In the genomic region with DNA sequence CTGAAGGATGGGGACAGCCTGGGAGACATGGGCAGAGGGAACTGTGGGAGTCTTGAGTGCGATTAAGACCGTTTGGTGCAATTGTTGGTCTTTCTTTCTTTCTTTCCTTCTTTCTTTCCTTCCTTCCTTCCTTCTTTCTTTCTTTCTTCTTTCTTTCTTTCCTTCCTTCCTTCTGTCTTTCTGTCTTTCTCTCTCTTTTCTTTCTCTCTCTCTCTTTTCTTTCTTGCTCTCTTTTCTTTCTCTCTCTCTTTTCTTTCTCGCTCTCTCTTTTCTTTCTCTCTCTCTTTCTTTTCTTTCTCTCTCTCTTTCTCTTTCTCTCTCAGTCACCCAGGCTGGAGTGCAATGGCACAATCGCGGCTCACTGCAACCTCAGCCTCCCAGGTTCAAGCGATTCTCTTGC, we compare ENCODE assay signal across 1 cellular context.
TF ChIP-seq lines count a peak whose summit lies in the region.

No MANE protein-coding gene starts in this region.

TF ChIP-seq in HEK293, 187 proteins besides CTCF, POLR2A, EP300 and RAD21 (continued from another document):
- no peak for TF ChIP-seq MZF1 (tag by site-specific recombination; IDR thresholded peaks at IDR 0.05; ENCODE audit: borderline replicate concordance)
- TF ChIP-seq ZNF366 (tag by site-specific recombination; conservative IDR thresholded peaks at IDR 0.05) = peak; percentile 95
- TF ChIP-seq, protein P1, sequence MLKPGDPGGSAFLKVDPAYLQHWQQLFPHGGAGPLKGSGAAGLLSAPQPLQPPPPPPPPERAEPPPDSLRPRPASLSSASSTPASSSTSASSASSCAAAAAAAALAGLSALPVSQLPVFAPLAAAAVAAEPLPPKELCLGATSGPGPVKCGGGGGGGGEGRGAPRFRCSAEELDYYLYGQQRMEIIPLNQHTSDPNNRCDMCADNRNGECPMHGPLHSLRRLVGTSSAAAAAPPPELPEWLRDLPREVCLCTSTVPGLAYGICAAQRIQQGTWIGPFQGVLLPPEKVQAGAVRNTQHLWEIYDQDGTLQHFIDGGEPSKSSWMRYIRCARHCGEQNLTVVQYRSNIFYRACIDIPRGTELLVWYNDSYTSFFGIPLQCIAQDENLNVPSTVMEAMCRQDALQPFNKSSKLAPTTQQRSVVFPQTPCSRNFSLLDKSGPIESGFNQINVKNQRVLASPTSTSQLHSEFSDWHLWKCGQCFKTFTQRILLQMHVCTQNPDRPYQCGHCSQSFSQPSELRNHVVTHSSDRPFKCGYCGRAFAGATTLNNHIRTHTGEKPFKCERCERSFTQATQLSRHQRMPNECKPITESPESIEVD (tag by site-specific recombination; IDR thresholded peaks at IDR 0.05) = no peak
- TF ChIP-seq, protein P2, sequence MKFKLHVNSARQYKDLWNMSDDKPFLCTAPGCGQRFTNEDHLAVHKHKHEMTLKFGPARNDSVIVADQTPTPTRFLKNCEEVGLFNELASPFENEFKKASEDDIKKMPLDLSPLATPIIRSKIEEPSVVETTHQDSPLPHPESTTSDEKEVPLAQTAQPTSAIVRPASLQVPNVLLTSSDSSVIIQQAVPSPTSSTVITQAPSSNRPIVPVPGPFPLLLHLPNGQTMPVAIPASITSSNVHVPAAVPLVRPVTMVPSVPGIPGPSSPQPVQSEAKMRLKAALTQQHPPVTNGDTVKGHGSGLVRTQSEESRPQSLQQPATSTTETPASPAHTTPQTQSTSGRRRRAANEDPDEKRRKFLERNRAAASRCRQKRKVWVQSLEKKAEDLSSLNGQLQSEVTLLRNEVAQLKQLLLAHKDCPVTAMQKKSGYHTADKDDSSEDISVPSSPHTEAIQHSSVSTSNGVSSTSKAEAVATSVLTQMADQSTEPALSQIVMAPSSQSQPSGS (tag by site-specific recombination; IDR thresholded peaks at IDR 0.05; ENCODE audit: low read depth) = no peak
- peak; percentile 58; the same call in 1 of the 2 replicates for TF ChIP-seq PRDM1 (tag by site-specific recombination; IDR thresholded peaks at IDR 0.05)
- TF ChIP-seq, protein P3, sequence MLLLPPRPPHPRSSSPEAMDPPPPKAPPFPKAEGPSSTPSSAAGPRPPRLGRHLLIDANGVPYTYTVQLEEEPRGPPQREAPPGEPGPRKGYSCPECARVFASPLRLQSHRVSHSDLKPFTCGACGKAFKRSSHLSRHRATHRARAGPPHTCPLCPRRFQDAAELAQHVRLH (tag by site-specific recombination; IDR thresholded peaks at IDR 0.05) = no peak
TF ChIP-seq in HEK293: peak in this region for 3.
